In genomic region chr1:31577515-31578191, GRCh38 we compare ENCODE assay signal across 9 cellular contexts. TPM values are rescaled to one million over a fixed set of nuclear protein-coding genes. Genes with fewer than 3 reads are reported as not detected.
A peak's percentile ranks its signal among the peaks of the same experiment; 100 is the strongest.
DNase-seq lines count a peak whose midpoint lies in the region; ATAC-seq and TF ChIP-seq lines count a peak whose summit lies in the region.
"Had no signal": no experiment of that assay in that cellular context is flagged by ENCODE, and none has a peak within 500 bp of the region (broad histone marks: within the 10 kb centered on the region; RNA-seq: fewer than 3 reads in every experiment).

No MANE protein-coding gene starts in this region.

- CTCF ChIA-PET in activated CD8-positive, alpha-beta T cell treated with anti-CD3 and anti-CD28 coated beads, Interleukin-2, amount 10 ng/mL, durations not matched to agents 7 days and 5 days (lab: Charles Lee): interaction anchor here (1.2 kb wide), 1 partner anchor 157 kb away, joined by 3 read pairs; no protein-coding TSS in a partner anchor
- CTCF ChIA-PET in activated CD8-positive, alpha-beta T cell treated with anti-CD3 and anti-CD28 coated beads for 36 hours (lab: Charles Lee): interaction anchor here (1.7 kb wide), 1 partner anchor 10 kb away, joined by 7 read pairs; no protein-coding TSS in a partner anchor

- H3K27me3 Mint-ChIP-seq in activated CD8-positive, alpha-beta T cell treated with anti-CD3 and anti-CD28 coated beads, Interleukin-2, amount 10 ng/mL, durations not matched to agents 7 days and 5 days (ENCODE audit: low read depth): peaks cover 4% of the 10 kb centered on the region
- peaks cover 9% of the 10 kb centered on the region for H3K27me3 Mint-ChIP-seq in activated CD8-positive, alpha-beta T cell treated with anti-CD3 and anti-CD28 coated beads for 36 hours

- intact Hi-C loops in activated CD8-positive, alpha-beta T cell treated with anti-CD3 and anti-CD28 coated beads for 36 hours (cut with micrococcal nuclease): no loop called here
- intact Hi-C loops in mucosa of descending colon (cut with DNase I, micrococcal nuclease) (no loop called here), vagina (cut with DNase I) (no loop called here)

- H3K9me3 Mint-ChIP-seq in activated CD8-positive, alpha-beta T cell treated with anti-CD3 and anti-CD28 coated beads, Interleukin-2, amount 10 ng/mL, durations not matched to agents 7 days and 5 days (ENCODE audit: insufficient read depth): no peaks in the 10 kb centered on the region
- no peaks in the 10 kb centered on the region for H3K9me3 Mint-ChIP-seq in activated CD8-positive, alpha-beta T cell treated with anti-CD3 and anti-CD28 coated beads for 36 hours

- H3K27ac ChIP-seq in epithelial cell of prostate: peak overlapping the region; percentile 94
- H3K27ac ChIP-seq in vagina: peak overlapping the region; percentile 74

- H3K27me3 ChIP-seq in vagina: no peaks in the 10 kb centered on the region

- no peaks in the 10 kb centered on the region for H3K36me3 Mint-ChIP-seq in activated CD8-positive, alpha-beta T cell treated with anti-CD3 and anti-CD28 coated beads, Interleukin-2, amount 10 ng/mL, durations not matched to agents 7 days and 5 days (ENCODE audit: low read depth)
- no peaks in the 10 kb centered on the region for H3K36me3 Mint-ChIP-seq in activated CD8-positive, alpha-beta T cell treated with anti-CD3 and anti-CD28 coated beads for 36 hours (ENCODE audit: low read depth)

- TF ChIP-seq POLR2A in vagina (IDR thresholded peaks at IDR 0.05): no peak

- H3K4me3 ChIP-seq in mucosa of descending colon (peak overlapping the region; percentile 72), vagina (peak overlapping the region; percentile 56 to 57)

- ATAC-seq in activated CD8-positive, alpha-beta T cell treated with anti-CD3 and anti-CD28 coated beads, Interleukin-2, amount 10 ng/mL, durations not matched to agents 7 days and 5 days: no peak
- ATAC-seq in activated CD8-positive, alpha-beta T cell treated with anti-CD3 and anti-CD28 coated beads for 36 hours: no peak
- peak; percentile 2 for ATAC-seq in mucosa of descending colon
- ATAC-seq in HG03439 (IDR thresholded peaks at IDR 0.05; ENCODE audit: unreplicated experiment): no peak

- H3K9me3 ChIP-seq in mucosa of descending colon: no peaks in the 10 kb centered on the region
- H3K9me3 ChIP-seq in vagina: no peaks in the 10 kb centered on the region

- POLR2A ChIA-PET in activated CD8-positive, alpha-beta T cell treated with anti-CD3 and anti-CD28 coated beads, Interleukin-2, amount 10 ng/mL, durations not matched to agents 7 days and 5 days (lab: Charles Lee): no interaction called here
- POLR2A ChIA-PET in activated CD8-positive, alpha-beta T cell treated with anti-CD3 and anti-CD28 coated beads for 36 hours (lab: Charles Lee): no interaction called here

- H3K4me3 Mint-ChIP-seq in activated CD8-positive, alpha-beta T cell treated with anti-CD3 and anti-CD28 coated beads, Interleukin-2, amount 10 ng/mL, durations not matched to agents 7 days and 5 days: no peak overlapping the region
- no peak overlapping the region for H3K4me3 Mint-ChIP-seq in activated CD8-positive, alpha-beta T cell treated with anti-CD3 and anti-CD28 coated beads for 36 hours

- H3K36me3 ChIP-seq in mucosa of descending colon (ENCODE audit: low read depth) (no peaks in the 10 kb centered on the region), vagina (no peaks in the 10 kb centered on the region)

- no peak for TF ChIP-seq CTCF in activated CD8-positive, alpha-beta T cell treated with anti-CD3 and anti-CD28 coated beads for 36 hours (IDR thresholded peaks at IDR 0.05)
- TF ChIP-seq CTCF in mucosa of descending colon (IDR thresholded peaks at IDR 0.05) (no peak), vagina (IDR thresholded peaks at IDR 0.05) (no peak)

- H3K4me1 ChIP-seq in mucosa of descending colon (ENCODE audit: low read depth) (peaks cover 44% of the 10 kb centered on the region), vagina (peaks cover 60% of the 10 kb centered on the region)

- no peaks in the 10 kb centered on the region for H3K4me1 Mint-ChIP-seq in activated CD8-positive, alpha-beta T cell treated with anti-CD3 and anti-CD28 coated beads, Interleukin-2, amount 10 ng/mL, durations not matched to agents 7 days and 5 days (ENCODE audit: low read depth)
- no peaks in the 10 kb centered on the region for H3K4me1 Mint-ChIP-seq in activated CD8-positive, alpha-beta T cell treated with anti-CD3 and anti-CD28 coated beads for 36 hours (ENCODE audit: low read depth)

- no peak overlapping the region for H3K27ac Mint-ChIP-seq in activated CD8-positive, alpha-beta T cell treated with anti-CD3 and anti-CD28 coated beads, Interleukin-2, amount 10 ng/mL, durations not matched to agents 7 days and 5 days
- H3K27ac Mint-ChIP-seq in activated CD8-positive, alpha-beta T cell treated with anti-CD3 and anti-CD28 coated beads for 36 hours: no peak overlapping the region

- peak; percentile 12 for DNase-seq in activated CD8-positive, alpha-beta T cell treated with anti-CD3 and anti-CD28 coated beads, Interleukin-2, amount 10 ng/mL, durations not matched to agents 7 days and 5 days
- DNase-seq in activated CD8-positive, alpha-beta T cell treated with anti-CD3 and anti-CD28 coated beads for 36 hours: no peak
- no peak for DNase-seq in epithelial cell of prostate (ENCODE audit: low read depth, low spot score)
- DNase-seq in mucosa of descending colon: no peak
- DNase-seq in vagina (ENCODE audit: extremely low spot score in 2 of 2): no peak
- no peak for DNase-seq in putamen (ENCODE audit: low spot score)
- DNase-seq in amygdala (lab: John Stamatoyannopoulos, UW): no peak
- DNase-seq: NCI-H2029 treated with DMSO at 0.1 percent for 48 hours had no signal

RNA-seq across cellular contexts. Expression of gene TINAGL1, which starts 1.3 kb away (rescaled TPM):
- not detected for total RNA-seq in activated CD8-positive, alpha-beta T cell treated with anti-CD3 and anti-CD28 coated beads, Interleukin-2, amount 10 ng/mL, durations not matched to agents 7 days and 5 days
- not detected for total RNA-seq in activated CD8-positive, alpha-beta T cell treated with anti-CD3 and anti-CD28 coated beads for 36 hours
- 100 to 1,000 TPM; 104 to 169 (median 148) TPM for total RNA-seq in mucosa of descending colon
- 142 TPM for total RNA-seq in vagina

RNA-seq across cellular contexts. Expression of gene HCRTR1, which starts 39.8 kb away (rescaled TPM):
- total RNA-seq in activated CD8-positive, alpha-beta T cell treated with anti-CD3 and anti-CD28 coated beads, Interleukin-2, amount 10 ng/mL, durations not matched to agents 7 days and 5 days: not detected
- not detected for total RNA-seq in activated CD8-positive, alpha-beta T cell treated with anti-CD3 and anti-CD28 coated beads for 36 hours
- not detected for total RNA-seq in mucosa of descending colon
- not detected for total RNA-seq in vagina

Comparison
In these comparisons a context has a peak if more than half of its experiments do, and no peak if none do; other contexts are left out.
1. RNA of gene TINAGL1, which starts 1.3 kb away (total RNA-seq): 104 to 169 TPM in mucosa of descending colon and 142 TPM in vagina (single experiment); not detected in activated CD8-positive, alpha-beta T cell treated with anti-CD3 and anti-CD28 coated beads, Interleukin-2, amount 10 ng/mL, durations not matched to agents 7 days and 5 days and not detected in activated CD8-positive, alpha-beta T cell treated with anti-CD3 and anti-CD28 coated beads for 36 hours; every median in the first group is over 100 times any median in the second.